ENCODE assay signal across 12 cellular contexts in genomic region chr9:71895122-71895521, GRCh38. TPM values are rescaled to one million over a fixed set of nuclear protein-coding genes. Genes with fewer than 3 reads are reported as not detected.
A peak's percentile ranks its signal among the peaks of the same experiment; 100 is the strongest.
DNase-seq lines count a peak whose midpoint lies in the region; ATAC-seq, FAIRE-seq and TF ChIP-seq lines count a peak whose summit lies in the region.
"Had no signal": no experiment of that assay in that cellular context is flagged by ENCODE, and none has a peak within 500 bp of the region (broad histone marks: within the 10 kb centered on the region; RNA-seq: fewer than 3 reads in every experiment).

No MANE protein-coding gene starts in this region.

- H3K27ac ChIP-seq in BLaER1 (peak overlapping the region; percentile 98), GM12878 (ENCODE audit: control insufficient read depth, insufficient read depth) (peak overlapping the region; percentile 48), brain microvascular endothelial cell (no peak overlapping the region)
- H3K27ac ChIP-seq: left ventricle myocardium inferior had no signal

- POLR2A ChIA-PET in GM12878 (lab: Charles Lee) = interaction anchor here (0.8 to 2.6 kb wide), 2 partner anchors 16 to 19 kb away, joined by 5 to 8 read pairs; partner anchors contain the start of genes ABHD17B and C9orf85

- FAIRE-seq in GM12878 (lab: Jason Lieb, UNC) = no peak

- no peak overlapping the region for H2AFZ ChIP-seq in GM12878 (ENCODE audit: control insufficient read depth, low read depth, low read length)

- ATAC-seq in GM19467 (IDR thresholded peaks at IDR 0.05; ENCODE audit: unreplicated experiment) (peak; percentile 57), GM12878 (peak; percentile 59)
- ATAC-seq in activated CD4-positive, CD25-positive, alpha-beta regulatory T cell treated with anti-CD3 and anti-CD28 coated beads, Interleukin-2, amount 50 U/mL, for 24 hours = no peak

- H3K36me3 ChIP-seq in BLaER1 (peaks cover 23% of the 10 kb centered on the region), GM12878 (ENCODE audit: control insufficient read depth in 2 of 2, insufficient read depth in 2 of 2, low read length in 1 of 2) (no peaks in the 10 kb centered on the region), brain microvascular endothelial cell (replicated peaks) (no peaks in the 10 kb centered on the region)
- H3K36me3 ChIP-seq: left ventricle myocardium inferior had no signal

- H3K9ac ChIP-seq in BLaER1 (no peak overlapping the region), GM12878 (ENCODE audit: control insufficient read depth, insufficient read depth, low read length) (no peak overlapping the region)

- H3K4me2 ChIP-seq in BLaER1 (peak overlapping the region; percentile 91), GM12878 (ENCODE audit: control insufficient read depth, insufficient read depth) (no peak overlapping the region)

- no peak for DNase-seq in Jurkat, Clone E6-1 (ENCODE audit: low read depth, low spot score)
- DNase-seq in GM12878 (ENCODE audit: low read depth, low spot score) = no peak
- DNase-seq in nucleus accumbens (lab: John Stamatoyannopoulos, UW) = no peak
- no peak for DNase-seq in ureter (ENCODE audit: low spot score)
- DNase-seq in brain microvascular endothelial cell = no peak
- DNase-seq: activated CD8-positive, alpha-beta memory T cell treated with anti-CD3 and anti-CD28 coated beads for 24 hours; left ventricle myocardium inferior; substantia nigra had no signal

- intact Hi-C loops in GM12878 (cut with micrococcal nuclease; ENCODE audit: unreplicated experiment) = loop anchor here (2.0 kb wide), 1 partner anchor 14 kb away; no protein-coding TSS in a partner anchor

- TF ChIP-seq CTCF in GM12878 (IDR thresholded peaks at IDR 0.05 in 2 of 3, conservative IDR thresholded peaks at IDR 0.05 in 1 of 3; ENCODE audit: control insufficient read depth in 2 of 3, extremely low read depth in 1 of 3, insufficient read depth in 1 of 3, low read depth in 3 of 3, low read length in 3 of 3) (no peak), brain microvascular endothelial cell (IDR thresholded peaks at IDR 0.05; ENCODE audit: low read depth, low read length, missing control alignments) (no peak)

- H3K4me3 ChIP-seq in BLaER1 (0 out of 2 replicates have a peak overlapping the region, but pooled peaks have one; percentile 30), GM12878 (no peak overlapping the region), brain microvascular endothelial cell (ENCODE audit: low read depth, low read length) (no peak overlapping the region)
- peak overlapping the region; percentile 27; the same call in 1 of the 2 replicates for H3K4me3 ChIP-seq in Jurkat, Clone E6-1 (ENCODE audit: low read length)
- H3K4me3 ChIP-seq: left ventricle myocardium inferior, skin epidermis had no signal

- H4K20me1 ChIP-seq in BLaER1 (peaks cover 18% of the 10 kb centered on the region; the same call in 1 of the 2 replicates), GM12878 (ENCODE audit: control insufficient read depth, insufficient read depth) (no peaks in the 10 kb centered on the region)

- H3K27me3 ChIP-seq in BLaER1 = no peaks in the 10 kb centered on the region
- no peaks in the 10 kb centered on the region for H3K27me3 ChIP-seq in GM12878 (replicated peaks in 1 of 2; ENCODE audit: control insufficient read depth in 2 of 2, insufficient read depth in 2 of 2, low read length in 1 of 2)
- no peaks in the 10 kb centered on the region for H3K27me3 ChIP-seq in brain microvascular endothelial cell (replicated peaks)

- CTCF ChIA-PET in GM12878 (lab: Yijun Ruan, JAX) = interaction anchor here (1.3 to 2.5 kb wide), 4 partner anchors 11 to 130 kb away, joined by 4 to 8 read pairs (median 6); no protein-coding TSS in a partner anchor

- no peak for TF ChIP-seq EP300 in GM12878 (IDR thresholded peaks at IDR 0.05; ENCODE audit: borderline replicate concordance in 1 of 2, control insufficient read depth in 1 of 2, low read depth in 2 of 2, low read length in 2 of 2)

- RAD21 ChIA-PET in GM12878 (lab: Charles Lee; ENCODE audit: unreplicated experiment) = interaction anchor here (3.2 kb wide), 1 partner anchor 17 kb away, joined by 22 read pairs; the partner anchor contains the start of genes ABHD17B and C9orf85

- peaks cover 27% of the 10 kb centered on the region for H3K9me3 ChIP-seq in BLaER1
- no peaks in the 10 kb centered on the region; the same call in 2 of the 3 replicates for H3K9me3 ChIP-seq in GM12878 (replicated peaks; ENCODE audit: control insufficient read depth, insufficient read depth, low read length)
- H3K9me3 ChIP-seq: left ventricle myocardium inferior had no signal

- SMC1A ChIA-PET in GM12878 (lab: Charles Lee; ENCODE audit: uncharacterized antibody, unreplicated experiment) = interaction anchor here (1.0 to 2.9 kb wide), 10 partner anchors 8 to 336 kb away, joined by 3 to 15 read pairs (median 6); partner anchors contain the start of genes ABHD17B and C9orf85

- BruUV-seq in GM12878 (replicated peaks; lab: Mats Ljungman, UMichigan) = no TSS peak

- peaks cover 72% of the 10 kb centered on the region for H3K79me2 ChIP-seq in GM12878 (ENCODE audit: control insufficient read depth, insufficient read depth, low read length)

- H3K4me1 ChIP-seq in BLaER1 (peaks cover 94% of the 10 kb centered on the region), GM12878 (ENCODE audit: control insufficient read depth, insufficient read depth, low read length) (peaks cover 38% of the 10 kb centered on the region)

- TF ChIP-seq POLR2A in GM12878 (IDR thresholded peaks at IDR 0.05; ENCODE audit: low read depth, low read length) = no peak

- in situ Hi-C loops in GM12878 (cut with MboI) (no loop called here), brain microvascular endothelial cell (cut with HindIII; ENCODE audit: low pct_ligation_motif_present, low sequenced_read_pairs) (no loop called here)

- no peak for TF ChIP-seq RAD21 in GM12878 (IDR thresholded peaks at IDR 0.05; ENCODE audit: insufficient read depth, low read depth, low read length)

TF ChIP-seq in GM12878, 131 proteins besides CTCF, POLR2A, EP300 and RAD21:
- TF ChIP-seq ELK1 (IDR thresholded peaks at IDR 0.05; ENCODE audit: low read depth, low read length) (no peak), EED (IDR thresholded peaks at IDR 0.05; ENCODE audit: low read depth) (no peak), SREBF2 (IDR thresholded peaks at IDR 0.05; ENCODE audit: low read length) (no peak), IRF4 (IDR thresholded peaks at IDR 0.05; ENCODE audit: low read depth, low read length) (no peak), WRNIP1 (IDR thresholded peaks at IDR 0.05; ENCODE audit: borderline replicate concordance, low read depth, low read length) (no peak)
TF ChIP-seq in GM12878: peak in this region for 0.

RNA-seq across cellular contexts. Expression of gene ABHD17B, which starts 15.9 kb away (rescaled TPM):
- polyA plus RNA-seq in Jurkat, Clone E6-1 (2012; ENCODE audit: insufficient read depth, insufficient read length) = 26.5 TPM
- 12.8 and 13.9 TPM in 2 replicates for total RNA-seq in GM12878 (2013; cell fraction: nucleolus; rRNA removed)
- total RNA-seq in GM12878 (2014; rRNA removed) = 16.6 and 19.1 TPM in 2 replicates
- 15.7 and 16.0 TPM in 2 replicates for total RNA-seq in GM12878 (2014; rRNA removed; fragmentation: Illumina TruSeq; extraction: Trizol)
- 16.8 and 17.4 TPM in 2 replicates for total RNA-seq in GM12878 (2021)
- polyA plus RNA-seq in GM12878 (2011; ENCODE audit: low read depth) = 4.4 TPM
- 16.5 and 18.4 TPM in 2 replicates for polyA plus RNA-seq in GM12878 (2011; rRNA removed)
- 10.3 and 11.2 TPM in 2 replicates for polyA plus RNA-seq in GM12878 (2011; cell fraction: cytosol; rRNA removed)
- polyA plus RNA-seq in GM12878 (2011; cell fraction: nucleus; rRNA removed) = 5.7 and 7.6 TPM in 2 replicates
- polyA plus RNA-seq in GM12878 (2012) = 6.0 and 9.8 TPM in 2 replicates
- polyA plus RNA-seq in GM12878 (2014; fragmentation: Illumina TruSeq; extraction: Trizol) = 12.3 and 14.7 TPM in 2 replicates
- polyA plus RNA-seq in GM12878 (2014; fragmentation: Nextera tagmentation; extraction: Ambion mirVana) = 1 to 10 TPM; 3.5 to 6.9 TPM
- polyA plus RNA-seq in GM12878 (2014; rRNA removed) = 13.5 and 17.6 TPM in 2 replicates
- 10 to 100 TPM; 20.0 to 21.4 TPM for polyA plus RNA-seq in GM12878 (2016; fragmentation: Nextera tagmentation; extraction: Ambion mirVana)
- polyA minus RNA-seq in GM12878 (2011; rRNA and poly(A)+ RNA removed) = 21.9 and 39.4 TPM in 2 replicates
- 9.6 and 10.4 TPM in 2 replicates for polyA minus RNA-seq in GM12878 (2011; cell fraction: cytosol; rRNA and poly(A)+ RNA removed)
- 6.4 and 8.9 TPM in 2 replicates for polyA minus RNA-seq in GM12878 (2011; cell fraction: nucleus; rRNA and poly(A)+ RNA removed)
- total RNA-seq in ureter = 22.3 TPM

RNA-seq across cellular contexts. Expression of gene C9orf85, which starts 16.3 kb away (rescaled TPM):
- polyA plus RNA-seq in Jurkat, Clone E6-1 (2012; ENCODE audit: insufficient read depth, insufficient read length) = 9.8 TPM
- 12.3 and 13.7 TPM in 2 replicates for total RNA-seq in GM12878 (2013; cell fraction: nucleolus; rRNA removed)
- total RNA-seq in GM12878 (2014; rRNA removed) (11.7 and 13.4 TPM in 2 replicates), GM12878 (2014; rRNA removed; fragmentation: Illumina TruSeq; extraction: Trizol) (22.0 and 22.5 TPM in 2 replicates), GM12878 (2021) (9.0 and 9.1 TPM in 2 replicates), ureter (18.5 TPM)
- polyA plus RNA-seq in GM12878 (2011; ENCODE audit: low read depth) = 7.8 TPM
- polyA plus RNA-seq in GM12878 (2011; rRNA removed) (15.2 and 19.4 TPM in 2 replicates), GM12878 (2014; fragmentation: Illumina TruSeq; extraction: Trizol) (22.6 and 30.2 TPM in 2 replicates), GM12878 (2014; fragmentation: Nextera tagmentation; extraction: Ambion mirVana) (10 to 100 TPM; 16.6 to 16.7 TPM), GM12878 (2014; rRNA removed) (14.7 and 16.3 TPM in 2 replicates), GM12878 (2016; fragmentation: Nextera tagmentation; extraction: Ambion mirVana) (10 to 100 TPM; 16.2 to 16.6 TPM)
- 9.1 and 9.5 TPM in 2 replicates for polyA plus RNA-seq in GM12878 (2011; cell fraction: cytosol; rRNA removed)
- 5.0 and 5.6 TPM in 2 replicates for polyA plus RNA-seq in GM12878 (2011; cell fraction: nucleus; rRNA removed)
- 9.8 and 11.8 TPM in 2 replicates for polyA plus RNA-seq in GM12878 (2012)
- 5.6 and 5.9 TPM in 2 replicates for polyA minus RNA-seq in GM12878 (2011; rRNA and poly(A)+ RNA removed)
- polyA minus RNA-seq in GM12878 (2011; cell fraction: cytosol; rRNA and poly(A)+ RNA removed) = 4.4 and 6.0 TPM in 2 replicates
- 6.5 and 12.8 TPM in 2 replicates for polyA minus RNA-seq in GM12878 (2011; cell fraction: nucleus; rRNA and poly(A)+ RNA removed)

Comparison
In these comparisons a context has a peak if more than half of its experiments do, and no peak if none do; other contexts are left out.
1. H3K4me3 ChIP-seq: peak in BLaER1 (single experiment) and Jurkat, Clone E6-1 (single experiment); none in GM12878 (single experiment) and brain microvascular endothelial cell (single experiment).
2. ATAC-seq: peak in GM19467 (single experiment) and GM12878 (single experiment); none in activated CD4-positive, CD25-positive, alpha-beta regulatory T cell treated with anti-CD3 and anti-CD28 coated beads, Interleukin-2, amount 50 U/mL, for 24 hours (0 of 2).